1 cellular context compared by ENCODE assay signal in genomic region chr15:70432924-70433500, GRCh38.
TF ChIP-seq lines count a peak whose summit lies in the region.

No MANE protein-coding gene starts in this region.

TF ChIP-seq in K562, 482 proteins besides CTCF, POLR2A, EP300 and RAD21 (continued from another document):
- TF ChIP-seq ETV6 (IDR thresholded peaks at IDR 0.05; ENCODE audit: borderline replicate concordance in 1 of 2, low read depth in 2 of 2, low read length in 1 of 2) (no peak), ETV6 (CRISPR knock-in tag; IDR thresholded peaks at IDR 0.05; ENCODE audit: borderline replicate concordance) (no peak), HDAC1 (IDR thresholded peaks at IDR 0.05) (no peak), NFRKB (IDR thresholded peaks at IDR 0.05; ENCODE audit: low read depth) (no peak), SIRT6 (IDR thresholded peaks at IDR 0.05; ENCODE audit: low read depth, low read length) (no peak), MEIS2 (IDR thresholded peaks at IDR 0.05; ENCODE audit: partially characterized antibody) (peak; percentile 6), ADNP (tag; IDR thresholded peaks at IDR 0.05) (0 out of 2 replicates have a peak, but pooled peaks have one; percentile 4), NCOR1 (IDR thresholded peaks at IDR 0.05) (0 out of 2 replicates have a peak, but pooled peaks have one; percentile 13)
TF ChIP-seq in K562: peak in this region for 8.
